In genomic region chr2:60821133-60821469, GRCh38 we compare ENCODE assay signal across 29 cellular contexts.
DNase-seq lines count a peak whose midpoint lies in the region; ATAC-seq lines count a peak whose summit lies in the region.
"Had no signal": no experiment of that assay in that cellular context is flagged by ENCODE, and none has a peak within 500 bp of the region (broad histone marks: within the 10 kb centered on the region; RNA-seq: fewer than 3 reads in every experiment).

No MANE protein-coding gene starts in this region.

- no peaks in the 10 kb centered on the region for H3K36me3 Mint-ChIP-seq in stimulated activated naive CD8-positive, alpha-beta T cell treated with anti-CD3 and anti-CD28 coated beads, Interleukin-15, Interleukin-2, amounts not matched to agents 100 ng/mL and 50 ng/mL, for 24 hours (ENCODE audit: low read depth)
- no peaks in the 10 kb centered on the region for H3K36me3 Mint-ChIP-seq in T-helper 17 cell (ENCODE audit: low read depth)
- peaks cover 12% of the 10 kb centered on the region for H3K36me3 Mint-ChIP-seq in central memory CD8-positive, alpha-beta T cell (ENCODE audit: insufficient read depth)

- no peak for DNase-seq in stimulated activated naive CD8-positive, alpha-beta T cell treated with anti-CD3 and anti-CD28 coated beads, Interleukin-15, Interleukin-2, amounts not matched to agents 100 U/mL and 50 U/mL, for 24 hours
- DNase-seq in T-helper 17 cell, result no peak
- no peak for DNase-seq in central memory CD8-positive, alpha-beta T cell (ENCODE audit: low spot score in 2 of 2)
- DNase-seq in stimulated activated naive CD4-positive, alpha-beta T cell treated with Interleukin-2 at 50 U/mL for 16 hours (lab: John Stamatoyannopoulos, UW), result no peak
- DNase-seq in cortex of kidney (lab: John Stamatoyannopoulos, UW), result no peak
- no peak for DNase-seq in HAP-1 (ENCODE audit: low spot score in 2 of 2)
- DNase-seq: activated CD8-positive, alpha-beta memory T cell treated with anti-CD3 and anti-CD28 coated beads, Interleukin-2, amount 50 U/mL, for 4 hours; activated gamma-delta T cell; anterior cingulate cortex; Calu3; colonic mucosa; endodermal cell; foreskin fibroblast; heart right ventricle; KG1; NCI-H1417 treated with DMSO at 0.1 percent for 48 hours; NCI-H2081; NCI-H226; NCI-H69; spleen; upper lobe of right lung had no signal

- H3K36me3 ChIP-seq in HAP-1 (replicated peaks), result no peaks in the 10 kb centered on the region
- H3K36me3 ChIP-seq: BLaER1, colonic mucosa, heart right ventricle, right atrium auricular region, spleen, suprapubic skin, upper lobe of right lung had no signal

- no peaks in the 10 kb centered on the region for H3K4me1 ChIP-seq in HAP-1
- H3K4me1 ChIP-seq: colonic mucosa, right atrium auricular region, suprapubic skin, upper lobe of right lung had no signal

- H3K27me3 ChIP-seq in HAP-1 (ENCODE audit: low read depth), result no peaks in the 10 kb centered on the region
- H3K27me3 ChIP-seq: BLaER1, colonic mucosa, heart right ventricle, right atrium auricular region, spleen, suprapubic skin, upper lobe of right lung had no signal

- H3K4me1 Mint-ChIP-seq in stimulated activated naive CD8-positive, alpha-beta T cell treated with anti-CD3 and anti-CD28 coated beads, Interleukin-15, Interleukin-2, amounts not matched to agents 100 ng/mL and 50 ng/mL, for 24 hours (ENCODE audit: low read depth), result peaks cover 68% of the 10 kb centered on the region
- H3K4me1 Mint-ChIP-seq in T-helper 17 cell, result peaks cover 29% of the 10 kb centered on the region
- H3K4me1 Mint-ChIP-seq in central memory CD8-positive, alpha-beta T cell, result peaks cover 43% of the 10 kb centered on the region
- H3K4me1 Mint-ChIP-seq: endodermal cell had no signal

- no peak overlapping the region for H3K4me3 ChIP-seq in HAP-1
- H3K4me3 ChIP-seq: BLaER1, colonic mucosa, heart right ventricle, right atrium auricular region, spleen, suprapubic skin, upper lobe of right lung had no signal

- no peak for ATAC-seq in stimulated activated naive CD8-positive, alpha-beta T cell treated with anti-CD3 and anti-CD28 coated beads, Interleukin-15, Interleukin-2, amounts not matched to agents 100 U/mL and 50 U/mL, for 24 hours
- ATAC-seq in T-helper 17 cell (no peak), HG03571 (IDR thresholded peaks at IDR 0.05; ENCODE audit: unreplicated experiment) (no peak)
- no peak for ATAC-seq in central memory CD8-positive, alpha-beta T cell (replicated peaks; ENCODE audit: extremely low read depth, poor library complexity, severe bottlenecking)
- ATAC-seq: esophagus mucosa, HCT116, heart right ventricle, upper lobe of right lung had no signal

- H3K9me3 ChIP-seq in T-helper 17 cell (ENCODE audit: control insufficient read depth, low read length, poor library complexity, severe bottlenecking) (no peaks in the 10 kb centered on the region), HAP-1 (no peaks in the 10 kb centered on the region)
- H3K9me3 ChIP-seq: BLaER1, colonic mucosa, heart right ventricle, right atrium auricular region, spleen, suprapubic skin, upper lobe of right lung had no signal

- in situ Hi-C loops in HAP-1 (cut with MboI; ENCODE audit: low sequenced_read_pairs), result no loop called here

- H3K9me3 Mint-ChIP-seq in stimulated activated naive CD8-positive, alpha-beta T cell treated with anti-CD3 and anti-CD28 coated beads, Interleukin-15, Interleukin-2, amounts not matched to agents 100 ng/mL and 50 ng/mL, for 24 hours, result no peaks in the 10 kb centered on the region
- no peaks in the 10 kb centered on the region for H3K9me3 Mint-ChIP-seq in central memory CD8-positive, alpha-beta T cell
- H3K9me3 Mint-ChIP-seq: endodermal cell had no signal

- peaks cover 3% of the 10 kb centered on the region for H3K27me3 Mint-ChIP-seq in stimulated activated naive CD8-positive, alpha-beta T cell treated with anti-CD3 and anti-CD28 coated beads, Interleukin-15, Interleukin-2, amounts not matched to agents 100 ng/mL and 50 ng/mL, for 24 hours
- no peaks in the 10 kb centered on the region for H3K27me3 Mint-ChIP-seq in T-helper 17 cell
- no peaks in the 10 kb centered on the region for H3K27me3 Mint-ChIP-seq in central memory CD8-positive, alpha-beta T cell

- H3K4me3 Mint-ChIP-seq in stimulated activated naive CD8-positive, alpha-beta T cell treated with anti-CD3 and anti-CD28 coated beads, Interleukin-15, Interleukin-2, amounts not matched to agents 100 ng/mL and 50 ng/mL, for 24 hours, result peak overlapping the region; percentile 41
- H3K4me3 Mint-ChIP-seq in T-helper 17 cell, result no peak overlapping the region
- peak overlapping the region; percentile 68 for H3K4me3 Mint-ChIP-seq in central memory CD8-positive, alpha-beta T cell
- H3K4me3 Mint-ChIP-seq: endodermal cell; T-helper 2 cell treated with Interferon-gamma antibody and Interleukin-4, amounts not matched to agents 5 μg/mL and 100 μg/mL, for 36 hours had no signal

- peak overlapping the region; percentile 94 for H3K27ac Mint-ChIP-seq in stimulated activated naive CD8-positive, alpha-beta T cell treated with anti-CD3 and anti-CD28 coated beads, Interleukin-15, Interleukin-2, amounts not matched to agents 100 ng/mL and 50 ng/mL, for 24 hours
- peak overlapping the region; percentile 87 for H3K27ac Mint-ChIP-seq in T-helper 17 cell
- H3K27ac Mint-ChIP-seq in central memory CD8-positive, alpha-beta T cell (ENCODE audit: low read depth), result peak overlapping the region; percentile 91
- H3K27ac Mint-ChIP-seq: endodermal cell had no signal
